In the genomic region with DNA sequence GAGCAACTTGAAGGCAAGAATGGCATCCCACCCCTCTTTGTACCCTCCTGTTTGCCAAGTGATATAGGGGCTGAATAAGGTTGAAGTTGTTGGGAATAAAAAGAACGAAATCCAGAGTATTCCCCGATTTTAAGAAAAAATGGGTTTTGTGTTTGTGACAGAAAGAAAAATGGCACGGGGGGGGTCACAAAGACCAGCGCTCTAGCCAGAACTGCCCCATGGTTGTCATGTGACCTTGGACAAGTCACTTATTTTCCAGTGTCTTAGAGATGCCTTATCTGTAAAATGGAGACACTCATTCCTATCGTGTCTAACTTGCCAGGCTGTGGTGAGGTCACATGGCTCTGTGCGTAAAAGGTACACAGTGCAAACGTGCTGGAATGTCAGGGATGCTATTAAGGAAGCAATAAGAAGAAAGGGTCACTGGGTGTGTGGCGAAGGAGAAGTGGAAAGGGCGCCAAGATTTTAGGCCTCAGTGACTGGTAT, we compare ENCODE assay signal across 1 cellular context.
TF ChIP-seq lines count a peak whose summit lies in the region.

No MANE protein-coding gene starts in this region.

TF ChIP-seq in GM23338, 12 proteins besides CTCF, POLR2A, EP300 and RAD21 (continued from another document):
- TF ChIP-seq, protein P1, sequence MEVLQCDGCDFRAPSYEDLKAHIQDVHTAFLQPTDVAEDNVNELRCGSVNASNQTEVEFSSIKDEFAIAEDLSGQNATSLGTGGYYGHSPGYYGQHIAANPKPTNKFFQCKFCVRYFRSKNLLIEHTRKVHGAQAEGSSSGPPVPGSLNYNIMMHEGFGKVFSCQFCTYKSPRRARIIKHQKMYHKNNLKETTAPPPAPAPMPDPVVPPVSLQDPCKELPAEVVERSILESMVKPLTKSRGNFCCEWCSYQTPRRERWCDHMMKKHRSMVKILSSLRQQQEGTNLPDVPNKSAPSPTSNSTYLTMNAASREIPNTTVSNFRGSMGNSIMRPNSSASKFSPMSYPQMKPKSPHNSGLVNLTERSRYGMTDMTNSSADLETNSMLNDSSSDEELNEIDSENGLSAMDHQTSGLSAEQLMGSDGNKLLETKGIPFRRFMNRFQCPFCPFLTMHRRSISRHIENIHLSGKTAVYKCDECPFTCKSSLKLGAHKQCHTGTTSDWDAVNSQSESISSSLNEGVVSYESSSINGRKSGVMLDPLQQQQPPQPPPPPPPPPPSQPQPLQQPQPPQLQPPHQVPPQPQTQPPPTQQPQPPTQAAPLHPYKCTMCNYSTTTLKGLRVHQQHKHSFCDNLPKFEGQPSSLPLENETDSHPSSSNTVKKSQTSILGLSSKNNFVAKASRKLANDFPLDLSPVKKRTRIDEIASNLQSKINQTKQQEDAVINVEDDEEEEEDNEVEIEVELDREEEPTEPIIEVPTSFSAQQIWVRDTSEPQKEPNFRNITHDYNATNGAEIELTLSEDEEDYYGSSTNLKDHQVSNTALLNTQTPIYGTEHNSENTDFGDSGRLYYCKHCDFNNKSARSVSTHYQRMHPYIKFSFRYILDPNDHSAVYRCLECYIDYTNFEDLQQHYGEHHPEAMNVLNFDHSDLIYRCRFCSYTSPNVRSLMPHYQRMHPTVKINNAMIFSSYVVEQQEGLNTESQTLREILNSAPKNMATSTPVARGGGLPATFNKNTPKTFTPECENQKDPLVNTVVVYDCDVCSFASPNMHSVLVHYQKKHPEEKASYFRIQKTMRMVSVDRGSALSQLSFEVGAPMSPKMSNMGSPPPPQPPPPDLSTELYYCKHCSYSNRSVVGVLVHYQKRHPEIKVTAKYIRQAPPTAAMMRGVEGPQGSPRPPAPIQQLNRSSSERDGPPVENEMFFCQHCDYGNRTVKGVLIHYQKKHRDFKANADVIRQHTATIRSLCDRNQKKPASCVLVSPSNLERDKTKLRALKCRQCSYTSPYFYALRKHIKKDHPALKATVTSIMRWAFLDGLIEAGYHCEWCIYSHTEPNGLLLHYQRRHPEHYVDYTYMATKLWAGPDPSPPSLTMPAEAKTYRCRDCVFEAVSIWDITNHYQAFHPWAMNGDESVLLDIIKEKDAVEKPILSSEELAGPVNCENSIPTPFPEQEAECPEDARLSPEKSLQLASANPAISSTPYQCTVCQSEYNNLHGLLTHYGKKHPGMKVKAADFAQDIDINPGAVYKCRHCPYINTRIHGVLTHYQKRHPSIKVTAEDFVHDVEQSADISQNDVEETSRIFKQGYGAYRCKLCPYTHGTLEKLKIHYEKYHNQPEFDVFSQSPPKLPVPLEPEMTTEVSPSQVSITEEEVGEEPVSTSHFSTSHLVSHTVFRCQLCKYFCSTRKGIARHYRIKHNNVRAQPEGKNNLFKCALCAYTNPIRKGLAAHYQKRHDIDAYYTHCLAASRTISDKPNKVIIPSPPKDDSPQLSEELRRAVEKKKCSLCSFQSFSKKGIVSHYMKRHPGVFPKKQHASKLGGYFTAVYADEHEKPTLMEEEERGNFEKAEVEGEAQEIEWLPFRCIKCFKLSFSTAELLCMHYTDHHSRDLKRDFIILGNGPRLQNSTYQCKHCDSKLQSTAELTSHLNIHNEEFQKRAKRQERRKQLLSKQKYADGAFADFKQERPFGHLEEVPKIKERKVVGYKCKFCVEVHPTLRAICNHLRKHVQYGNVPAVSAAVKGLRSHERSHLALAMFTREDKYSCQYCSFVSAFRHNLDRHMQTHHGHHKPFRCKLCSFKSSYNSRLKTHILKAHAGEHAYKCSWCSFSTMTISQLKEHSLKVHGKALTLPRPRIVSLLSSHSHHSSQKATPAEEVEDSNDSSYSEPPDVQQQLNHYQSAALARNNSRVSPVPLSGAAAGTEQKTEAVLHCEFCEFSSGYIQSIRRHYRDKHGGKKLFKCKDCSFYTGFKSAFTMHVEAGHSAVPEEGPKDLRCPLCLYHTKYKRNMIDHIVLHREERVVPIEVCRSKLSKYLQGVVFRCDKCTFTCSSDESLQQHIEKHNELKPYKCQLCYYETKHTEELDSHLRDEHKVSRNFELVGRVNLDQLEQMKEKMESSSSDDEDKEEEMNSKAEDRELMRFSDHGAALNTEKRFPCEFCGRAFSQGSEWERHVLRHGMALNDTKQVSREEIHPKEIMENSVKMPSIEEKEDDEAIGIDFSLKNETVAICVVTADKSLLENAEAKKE (CRISPR knock-in tag; IDR thresholded peaks at IDR 0.05) = no peak
- TF ChIP-seq EZH2 (IDR thresholded peaks at IDR 0.05; ENCODE audit: low read depth, unreplicated experiment) = no peak
- TF ChIP-seq, protein P2, sequence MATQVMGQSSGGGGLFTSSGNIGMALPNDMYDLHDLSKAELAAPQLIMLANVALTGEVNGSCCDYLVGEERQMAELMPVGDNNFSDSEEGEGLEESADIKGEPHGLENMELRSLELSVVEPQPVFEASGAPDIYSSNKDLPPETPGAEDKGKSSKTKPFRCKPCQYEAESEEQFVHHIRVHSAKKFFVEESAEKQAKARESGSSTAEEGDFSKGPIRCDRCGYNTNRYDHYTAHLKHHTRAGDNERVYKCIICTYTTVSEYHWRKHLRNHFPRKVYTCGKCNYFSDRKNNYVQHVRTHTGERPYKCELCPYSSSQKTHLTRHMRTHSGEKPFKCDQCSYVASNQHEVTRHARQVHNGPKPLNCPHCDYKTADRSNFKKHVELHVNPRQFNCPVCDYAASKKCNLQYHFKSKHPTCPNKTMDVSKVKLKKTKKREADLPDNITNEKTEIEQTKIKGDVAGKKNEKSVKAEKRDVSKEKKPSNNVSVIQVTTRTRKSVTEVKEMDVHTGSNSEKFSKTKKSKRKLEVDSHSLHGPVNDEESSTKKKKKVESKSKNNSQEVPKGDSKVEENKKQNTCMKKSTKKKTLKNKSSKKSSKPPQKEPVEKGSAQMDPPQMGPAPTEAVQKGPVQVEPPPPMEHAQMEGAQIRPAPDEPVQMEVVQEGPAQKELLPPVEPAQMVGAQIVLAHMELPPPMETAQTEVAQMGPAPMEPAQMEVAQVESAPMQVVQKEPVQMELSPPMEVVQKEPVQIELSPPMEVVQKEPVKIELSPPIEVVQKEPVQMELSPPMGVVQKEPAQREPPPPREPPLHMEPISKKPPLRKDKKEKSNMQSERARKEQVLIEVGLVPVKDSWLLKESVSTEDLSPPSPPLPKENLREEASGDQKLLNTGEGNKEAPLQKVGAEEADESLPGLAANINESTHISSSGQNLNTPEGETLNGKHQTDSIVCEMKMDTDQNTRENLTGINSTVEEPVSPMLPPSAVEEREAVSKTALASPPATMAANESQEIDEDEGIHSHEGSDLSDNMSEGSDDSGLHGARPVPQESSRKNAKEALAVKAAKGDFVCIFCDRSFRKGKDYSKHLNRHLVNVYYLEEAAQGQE (IDR thresholded peaks at IDR 0.05; ENCODE audit: unreplicated experiment) = no peak
- no peak for TF ChIP-seq EZH2phosphoT487 (IDR thresholded peaks at IDR 0.05; ENCODE audit: unreplicated experiment)
- TF ChIP-seq JUNB (IDR thresholded peaks at IDR 0.05; ENCODE audit: unreplicated experiment) = no peak
